In the genomic region with DNA sequence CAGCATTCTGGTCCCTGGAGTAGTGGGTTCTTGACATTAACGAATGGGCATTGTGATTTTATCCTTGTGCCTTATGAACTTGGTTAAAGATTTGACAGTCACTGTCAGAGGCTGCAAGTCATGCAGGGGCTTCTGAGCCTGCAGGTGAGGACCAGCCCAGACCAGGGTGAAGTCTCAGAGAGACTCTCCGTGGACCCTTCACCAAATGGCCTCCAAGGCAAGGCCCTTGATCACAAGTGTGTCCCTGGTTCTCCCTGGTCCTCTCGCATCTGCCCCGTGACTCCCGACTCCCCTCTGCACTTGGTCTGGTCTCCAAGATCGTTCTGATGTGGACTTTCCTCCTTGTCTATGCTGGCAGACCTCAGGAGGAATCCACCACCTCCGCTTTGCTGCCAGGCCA, we compare ENCODE assay signal across 2 cellular contexts.
TF ChIP-seq lines count a peak whose summit lies in the region.

No MANE protein-coding gene starts in this region.

TF ChIP-seq in A549, 52 proteins besides CTCF, POLR2A, EP300 and RAD21 (continued from another document):
- TF ChIP-seq, protein P1, sequence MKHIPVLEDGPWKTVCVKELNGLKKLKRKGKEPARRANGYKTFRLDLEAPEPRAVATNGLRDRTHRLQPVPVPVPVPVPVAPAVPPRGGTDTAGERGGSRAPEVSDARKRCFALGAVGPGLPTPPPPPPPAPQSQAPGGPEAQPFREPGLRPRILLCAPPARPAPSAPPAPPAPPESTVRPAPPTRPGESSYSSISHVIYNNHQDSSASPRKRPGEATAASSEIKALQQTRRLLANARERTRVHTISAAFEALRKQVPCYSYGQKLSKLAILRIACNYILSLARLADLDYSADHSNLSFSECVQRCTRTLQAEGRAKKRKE (CRISPR knock-in tag; IDR thresholded peaks at IDR 0.05; ENCODE audit: low read depth) = no peak
- TF ChIP-seq HOXA7 (CRISPR knock-in tag; IDR thresholded peaks at IDR 0.05) (no peak), JUNB (IDR thresholded peaks at IDR 0.05) (no peak), SMC3 (IDR thresholded peaks at IDR 0.05) (no peak), RCOR1 (IDR thresholded peaks at IDR 0.05; ENCODE audit: low read depth, low read length) (no peak), MYC (IDR thresholded peaks at IDR 0.05; ENCODE audit: borderline replicate concordance, low read length) (no peak), CHD4 (IDR thresholded peaks at IDR 0.05; ENCODE audit: borderline replicate concordance) (no peak), MAZ (IDR thresholded peaks at IDR 0.05; ENCODE audit: borderline replicate concordance, low read depth, low read length) (no peak), JUN (IDR thresholded peaks at IDR 0.05) (no peak), FOSB (CRISPR knock-in tag; IDR thresholded peaks at IDR 0.05) (no peak), ZFP36 (IDR thresholded peaks at IDR 0.05; ENCODE audit: borderline replicate concordance, partially characterized antibody) (no peak)
- TF ChIP-seq, protein P2, sequence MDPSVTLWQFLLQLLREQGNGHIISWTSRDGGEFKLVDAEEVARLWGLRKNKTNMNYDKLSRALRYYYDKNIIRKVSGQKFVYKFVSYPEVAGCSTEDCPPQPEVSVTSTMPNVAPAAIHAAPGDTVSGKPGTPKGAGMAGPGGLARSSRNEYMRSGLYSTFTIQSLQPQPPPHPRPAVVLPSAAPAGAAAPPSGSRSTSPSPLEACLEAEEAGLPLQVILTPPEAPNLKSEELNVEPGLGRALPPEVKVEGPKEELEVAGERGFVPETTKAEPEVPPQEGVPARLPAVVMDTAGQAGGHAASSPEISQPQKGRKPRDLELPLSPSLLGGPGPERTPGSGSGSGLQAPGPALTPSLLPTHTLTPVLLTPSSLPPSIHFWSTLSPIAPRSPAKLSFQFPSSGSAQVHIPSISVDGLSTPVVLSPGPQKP (IDR thresholded peaks at IDR 0.05; ENCODE audit: low read depth, low read length) = no peak
- TF ChIP-seq, protein P3, sequence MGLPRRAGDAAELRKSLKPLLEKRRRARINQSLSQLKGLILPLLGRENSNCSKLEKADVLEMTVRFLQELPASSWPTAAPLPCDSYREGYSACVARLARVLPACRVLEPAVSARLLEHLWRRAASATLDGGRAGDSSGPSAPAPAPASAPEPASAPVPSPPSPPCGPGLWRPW (IDR thresholded peaks at IDR 0.05) = no peak
TF ChIP-seq in A549: peak in this region for 0.

TF ChIP-seq in K562, 482 proteins besides CTCF, POLR2A, EP300 and RAD21 (continued from another document):
- TF ChIP-seq, protein P4, sequence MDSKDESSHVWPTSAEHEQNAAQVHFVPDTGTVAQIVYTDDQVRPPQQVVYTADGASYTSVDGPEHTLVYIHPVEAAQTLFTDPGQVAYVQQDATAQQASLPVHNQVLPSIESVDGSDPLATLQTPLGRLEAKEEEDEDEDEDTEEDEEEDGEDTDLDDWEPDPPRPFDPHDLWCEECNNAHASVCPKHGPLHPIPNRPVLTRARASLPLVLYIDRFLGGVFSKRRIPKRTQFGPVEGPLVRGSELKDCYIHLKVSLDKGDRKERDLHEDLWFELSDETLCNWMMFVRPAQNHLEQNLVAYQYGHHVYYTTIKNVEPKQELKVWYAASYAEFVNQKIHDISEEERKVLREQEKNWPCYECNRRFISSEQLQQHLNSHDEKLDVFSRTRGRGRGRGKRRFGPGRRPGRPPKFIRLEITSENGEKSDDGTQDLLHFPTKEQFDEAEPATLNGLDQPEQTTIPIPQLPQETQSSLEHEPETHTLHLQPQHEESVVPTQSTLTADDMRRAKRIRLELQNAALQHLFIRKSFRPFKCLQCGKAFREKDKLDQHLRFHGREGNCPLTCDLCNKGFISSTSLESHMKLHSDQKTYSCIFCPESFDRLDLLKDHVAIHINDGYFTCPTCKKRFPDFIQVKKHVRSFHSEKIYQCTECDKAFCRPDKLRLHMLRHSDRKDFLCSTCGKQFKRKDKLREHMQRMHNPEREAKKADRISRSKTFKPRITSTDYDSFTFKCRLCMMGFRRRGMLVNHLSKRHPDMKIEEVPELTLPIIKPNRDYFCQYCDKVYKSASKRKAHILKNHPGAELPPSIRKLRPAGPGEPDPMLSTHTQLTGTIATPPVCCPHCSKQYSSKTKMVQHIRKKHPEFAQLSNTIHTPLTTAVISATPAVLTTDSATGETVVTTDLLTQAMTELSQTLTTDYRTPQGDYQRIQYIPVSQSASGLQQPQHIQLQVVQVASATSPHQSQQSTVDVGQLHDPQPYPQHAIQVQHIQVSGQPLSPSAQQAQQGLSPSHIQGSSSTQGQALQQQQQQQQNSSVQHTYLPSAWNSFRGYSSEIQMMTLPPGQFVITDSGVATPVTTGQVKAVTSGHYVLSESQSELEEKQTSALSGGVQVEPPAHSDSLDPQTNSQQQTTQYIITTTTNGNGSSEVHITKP (IDR thresholded peaks at IDR 0.05; ENCODE audit: partially characterized antibody) = peak; percentile 80
